Comparison of ENCODE assay signal across 28 cellular contexts in the genomic region with DNA sequence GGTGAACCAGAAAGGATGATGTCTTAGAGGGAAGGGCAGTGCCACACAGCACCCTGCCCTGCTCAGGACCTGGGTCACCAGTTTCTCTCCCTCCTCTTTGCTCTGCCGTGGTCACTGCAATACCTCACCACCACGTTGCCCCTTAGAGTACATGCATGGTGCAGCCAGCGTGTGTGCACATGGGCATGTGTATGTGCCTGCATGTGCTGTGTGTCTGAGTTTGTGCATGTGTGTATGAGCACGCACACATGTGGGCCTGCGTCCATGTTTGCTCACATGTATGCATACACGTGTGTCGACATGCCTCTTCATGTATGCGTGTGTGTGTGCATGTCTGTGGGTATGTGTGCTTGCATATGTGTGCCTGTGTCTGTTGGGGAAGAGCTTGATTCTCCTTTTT. TPM values are rescaled to one million over a fixed set of nuclear protein-coding genes. Genes with fewer than 3 reads are reported as not detected.
A peak's percentile ranks its signal among the peaks of the same experiment; 100 is the strongest.
DNase-seq lines count a peak whose midpoint lies in the region; ATAC-seq, FAIRE-seq and TF ChIP-seq lines count a peak whose summit lies in the region.
"Had no signal": no experiment of that assay in that cellular context is flagged by ENCODE, and none has a peak within 500 bp of the region (broad histone marks: within the 10 kb centered on the region; RNA-seq: fewer than 3 reads in every experiment).

No MANE protein-coding gene starts in this region.

- TF ChIP-seq POLR2A in suprapubic skin (IDR thresholded peaks at IDR 0.05): no peak

- H3K79me1 ChIP-seq in neuronal stem cell (ENCODE audit: low read depth, low read length): peaks cover 5% of the 10 kb centered on the region

- H3K36me3 ChIP-seq in GM23338 (ENCODE audit: insufficient read depth): no peaks in the 10 kb centered on the region
- H3K36me3 ChIP-seq in neuronal stem cell (replicated peaks in 1 of 2; ENCODE audit: control insufficient read depth in 2 of 2, insufficient read depth in 2 of 2, low read length in 2 of 2): no peaks in the 10 kb centered on the region
- H3K36me3 ChIP-seq in smooth muscle cell (ENCODE audit: low read depth): no peaks in the 10 kb centered on the region
- H3K36me3 ChIP-seq in suprapubic skin: no peaks in the 10 kb centered on the region
- H3K36me3 ChIP-seq: esophagus squamous epithelium had no signal

- H4K91ac ChIP-seq in neuronal stem cell (ENCODE audit: low read depth, low read length, poor library complexity): peak overlapping the region; percentile 90

- no peaks in the 10 kb centered on the region for H3K9me3 Mint-ChIP-seq in activated T-cell treated with anti-CD3 and anti-CD28 coated beads, Interleukin-2, amount 50 U/mL, for 24 hours
- no peaks in the 10 kb centered on the region for H3K9me3 Mint-ChIP-seq in activated T-cell treated with anti-CD3 and anti-CD28 coated beads, Interleukin-2, amount 50 U/mL, for 4 hours
- no peaks in the 10 kb centered on the region for H3K9me3 Mint-ChIP-seq in GM23338
- no peaks in the 10 kb centered on the region for H3K9me3 Mint-ChIP-seq in activated naive CD8-positive, alpha-beta T cell treated with anti-CD3 and anti-CD28 coated beads, Interleukin-2, amount 50 U/mL, for 24 hours
- H3K9me3 Mint-ChIP-seq: activated naive CD4-positive, alpha-beta T cell treated with anti-CD3 and anti-CD28 coated beads for 36 hours had no signal

- TF ChIP-seq EP300 in suprapubic skin (IDR thresholded peaks at IDR 0.05): no peak

- H2BK120ac ChIP-seq in neuronal stem cell (ENCODE audit: low read depth, low read length): no peak overlapping the region

- peaks cover 85% of the 10 kb centered on the region for H3K4me1 Mint-ChIP-seq in activated T-cell treated with anti-CD3 and anti-CD28 coated beads, Interleukin-2, amount 50 U/mL, for 24 hours (ENCODE audit: low read depth)
- H3K4me1 Mint-ChIP-seq in activated T-cell treated with anti-CD3 and anti-CD28 coated beads, Interleukin-2, amount 50 U/mL, for 4 hours (ENCODE audit: low read depth): peaks cover 82% of the 10 kb centered on the region
- H3K4me1 Mint-ChIP-seq in GM23338: peaks cover 10% of the 10 kb centered on the region
- H3K4me1 Mint-ChIP-seq in activated naive CD8-positive, alpha-beta T cell treated with anti-CD3 and anti-CD28 coated beads, Interleukin-2, amount 50 U/mL, for 24 hours: peaks cover 92% of the 10 kb centered on the region

- H3K9me3 ChIP-seq in neuronal stem cell (replicated peaks in 1 of 2; ENCODE audit: control insufficient read depth in 2 of 2, insufficient read depth in 1 of 2, low read depth in 1 of 2, low read length in 2 of 2): peaks cover 0 to 3% of the 10 kb centered on the region in 2 donors
- no peaks in the 10 kb centered on the region for H3K9me3 ChIP-seq in smooth muscle cell (replicated peaks; ENCODE audit: low read depth)
- H3K9me3 ChIP-seq in suprapubic skin: no peaks in the 10 kb centered on the region
- H3K9me3 ChIP-seq: Caco-2, esophagus squamous epithelium, psoas muscle had no signal

- peak overlapping the region; percentile 66 for H2BK12ac ChIP-seq in neuronal stem cell (ENCODE audit: low read length)

- H3K27me3 ChIP-seq in GM23338 (ENCODE audit: insufficient read depth) (no peaks in the 10 kb centered on the region), neuronal stem cell (ENCODE audit: control insufficient read depth in 3 of 3, insufficient read depth in 3 of 3, low read depth in 1 of 3, low read length in 3 of 3) (peaks cover 0 to 46% (median 0%) of the 10 kb centered on the region in 3 experiments), smooth muscle cell (ENCODE audit: low read depth) (no peaks in the 10 kb centered on the region), suprapubic skin (no peaks in the 10 kb centered on the region)
- H3K27me3 ChIP-seq: esophagus squamous epithelium had no signal

- H4K20me1 ChIP-seq in GM23338 (replicated peaks; ENCODE audit: insufficient read depth) (no peaks in the 10 kb centered on the region), smooth muscle cell (ENCODE audit: low read depth) (no peaks in the 10 kb centered on the region)

- H3K27ac Mint-ChIP-seq in activated T-cell treated with anti-CD3 and anti-CD28 coated beads, Interleukin-2, amount 50 U/mL, for 24 hours: peak overlapping the region; percentile 81
- peak overlapping the region; percentile 79; the same call in 1 of the 2 replicates for H3K27ac Mint-ChIP-seq in GM23338
- peak overlapping the region; percentile 80 for H3K27ac Mint-ChIP-seq in activated naive CD8-positive, alpha-beta T cell treated with anti-CD3 and anti-CD28 coated beads, Interleukin-2, amount 50 U/mL, for 24 hours
- H3K27ac Mint-ChIP-seq: activated naive CD4-positive, alpha-beta T cell treated with anti-CD3 and anti-CD28 coated beads for 36 hours; B cell had no signal

- H3K27me3 Mint-ChIP-seq in activated T-cell treated with anti-CD3 and anti-CD28 coated beads, Interleukin-2, amount 50 U/mL, for 24 hours: no peaks in the 10 kb centered on the region
- H3K27me3 Mint-ChIP-seq in activated T-cell treated with anti-CD3 and anti-CD28 coated beads, Interleukin-2, amount 50 U/mL, for 4 hours (ENCODE audit: low read depth): no peaks in the 10 kb centered on the region
- H3K27me3 Mint-ChIP-seq in GM23338 (ENCODE audit: insufficient read depth, low read depth, poor library complexity): peaks cover 13% of the 10 kb centered on the region
- no peaks in the 10 kb centered on the region for H3K27me3 Mint-ChIP-seq in activated naive CD8-positive, alpha-beta T cell treated with anti-CD3 and anti-CD28 coated beads, Interleukin-2, amount 50 U/mL, for 24 hours
- H3K27me3 Mint-ChIP-seq: B cell had no signal

- H2AFZ ChIP-seq in GM23338 (no peak overlapping the region), neuronal stem cell (ENCODE audit: low read length) (no peak overlapping the region), smooth muscle cell (ENCODE audit: low read depth) (no peak overlapping the region)

- no peak overlapping the region for H4K8ac ChIP-seq in neuronal stem cell (ENCODE audit: low read depth, low read length)

- no peak for FAIRE-seq in frontal cortex (lab: Jason Lieb, UNC)
- FAIRE-seq: astrocyte, H54 had no signal

- H3K4ac ChIP-seq in neuronal stem cell (ENCODE audit: low read length): peak overlapping the region; percentile 6

- no peak for ATAC-seq in activated T-cell treated with anti-CD3 and anti-CD28 coated beads, Interleukin-2, amount 50 U/mL, for 4 hours
- ATAC-seq in GM23338: no peak
- no peak for ATAC-seq in activated naive CD8-positive, alpha-beta T cell treated with anti-CD3 and anti-CD28 coated beads, Interleukin-2, amount 50 U/mL, for 24 hours
- ATAC-seq: left cardiac atrium, Panc1, psoas muscle had no signal

- H3K4me1 ChIP-seq in GM23338 (ENCODE audit: insufficient read depth) (no peaks in the 10 kb centered on the region), neuronal stem cell (ENCODE audit: control insufficient read depth in 2 of 2, insufficient read depth in 1 of 2, low read depth in 1 of 2, low read length in 2 of 2) (peaks cover 0 to 1% of the 10 kb centered on the region in 2 donors), smooth muscle cell (ENCODE audit: low read depth) (peaks cover 5% of the 10 kb centered on the region), suprapubic skin (peaks cover 23% of the 10 kb centered on the region)
- H3K4me1 ChIP-seq: Caco-2, psoas muscle had no signal

- peak overlapping the region; percentile 92 for H3K23ac ChIP-seq in neuronal stem cell (ENCODE audit: low read depth, low read length, poor library complexity)

- no peak for TF ChIP-seq CTCF in GM23338 (conservative IDR thresholded peaks at IDR 0.05; ENCODE audit: low read depth in 2 of 2)
- no peak for TF ChIP-seq CTCF in smooth muscle cell (IDR thresholded peaks at IDR 0.05; ENCODE audit: borderline replicate concordance, insufficient read depth, poor library complexity, severe bottlenecking)
- TF ChIP-seq CTCF in suprapubic skin (IDR thresholded peaks at IDR 0.05): no peak

- no peak overlapping the region for H3K4me3 Mint-ChIP-seq in activated T-cell treated with anti-CD3 and anti-CD28 coated beads, Interleukin-2, amount 50 U/mL, for 24 hours
- no peak overlapping the region for H3K4me3 Mint-ChIP-seq in activated T-cell treated with anti-CD3 and anti-CD28 coated beads, Interleukin-2, amount 50 U/mL, for 4 hours
- no peak overlapping the region for H3K4me3 Mint-ChIP-seq in GM23338
- no peak overlapping the region for H3K4me3 Mint-ChIP-seq in activated naive CD8-positive, alpha-beta T cell treated with anti-CD3 and anti-CD28 coated beads, Interleukin-2, amount 50 U/mL, for 24 hours
- H3K4me3 Mint-ChIP-seq: activated naive CD4-positive, alpha-beta T cell treated with anti-CD3 and anti-CD28 coated beads for 36 hours; B cell had no signal

- H3K36me3 Mint-ChIP-seq in activated T-cell treated with anti-CD3 and anti-CD28 coated beads, Interleukin-2, amount 50 U/mL, for 24 hours (ENCODE audit: low read depth): no peaks in the 10 kb centered on the region
- H3K36me3 Mint-ChIP-seq in activated T-cell treated with anti-CD3 and anti-CD28 coated beads, Interleukin-2, amount 50 U/mL, for 4 hours (ENCODE audit: insufficient read depth): no peaks in the 10 kb centered on the region
- H3K36me3 Mint-ChIP-seq in GM23338 (ENCODE audit: low read depth): no peaks in the 10 kb centered on the region
- H3K36me3 Mint-ChIP-seq in activated naive CD8-positive, alpha-beta T cell treated with anti-CD3 and anti-CD28 coated beads, Interleukin-2, amount 50 U/mL, for 24 hours (ENCODE audit: low read depth): peaks cover 3% of the 10 kb centered on the region

- H3K79me2 ChIP-seq in GM23338 (replicated peaks; ENCODE audit: insufficient read depth): no peaks in the 10 kb centered on the region
- no peaks in the 10 kb centered on the region for H3K79me2 ChIP-seq in smooth muscle cell (ENCODE audit: low read depth)

- H3K27ac ChIP-seq in GM23338 (ENCODE audit: low read depth): no peak overlapping the region
- no peak overlapping the region for H3K27ac ChIP-seq in neuronal stem cell (replicated peaks; ENCODE audit: low read length)
- no peak overlapping the region for H3K27ac ChIP-seq in smooth muscle cell (ENCODE audit: low read depth)
- no peak overlapping the region for H3K27ac ChIP-seq in suprapubic skin
- H3K27ac ChIP-seq: esophagus squamous epithelium, psoas muscle had no signal

- H2AK5ac ChIP-seq in neuronal stem cell (ENCODE audit: low read depth, low read length): peak overlapping the region; percentile 65

- H2BK15ac ChIP-seq in neuronal stem cell (ENCODE audit: low read length): peak overlapping the region; percentile 50

- H3K18ac ChIP-seq in neuronal stem cell (ENCODE audit: low read length): peak overlapping the region; percentile 39

- H2BK5ac ChIP-seq in neuronal stem cell (ENCODE audit: low read length): peak overlapping the region; percentile 41

- peak overlapping the region; percentile 97 for H3K14ac ChIP-seq in neuronal stem cell (ENCODE audit: low read length)

- H3F3A ChIP-seq in GM23338 (replicated peaks; ENCODE audit: low read depth) (no peaks in the 10 kb centered on the region), smooth muscle cell (ENCODE audit: low read depth) (no peaks in the 10 kb centered on the region)

- DNase-seq in activated T-cell treated with anti-CD3 and anti-CD28 coated beads, Interleukin-2, amount 50 U/mL, for 24 hours: no peak
- DNase-seq in activated T-cell treated with anti-CD3 and anti-CD28 coated beads, Interleukin-2, amount 50 U/mL, for 4 hours: no peak
- DNase-seq in GM23338 (ENCODE audit: low spot score): no peak
- DNase-seq in activated naive CD8-positive, alpha-beta T cell treated with anti-CD3 and anti-CD28 coated beads, Interleukin-2, amount 50 U/mL, for 24 hours: no peak
- DNase-seq in neuronal stem cell (ENCODE audit: low spot score): no peak
- DNase-seq in frontal cortex (ENCODE audit: low spot score in 2 of 2): no peak
- no peak for DNase-seq in smooth muscle cell (lab: John Stamatoyannopoulos, UW; ENCODE audit: unreplicated experiment)
- no peak for DNase-seq in suprapubic skin (ENCODE audit: low spot score in 2 of 2)
- DNase-seq: activated CD4-positive, CD25-positive, alpha-beta regulatory T cell; activated CD8-positive, alpha-beta memory T cell treated with anti-CD3 and anti-CD28 coated beads for 24 hours; activated naive CD4-positive, alpha-beta T cell treated with anti-CD3 and anti-CD28 coated beads for 36 hours; Caco-2; caudate nucleus; esophagus squamous epithelium; foreskin melanocyte; GDM1; KBM-7; left cardiac atrium; MM.1S; NCI-H226; nucleus accumbens; psoas muscle; SHP77; stimulated activated naive CD4-positive, alpha-beta T cell treated with Interleukin-2 at 50 U/mL for 16 hours had no signal

- no peak overlapping the region for H3K4me3 ChIP-seq in GM23338
- peak overlapping the region in 1 of 2 donors; percentile 7 for H3K4me3 ChIP-seq in neuronal stem cell (ENCODE audit: low read length in 2 of 2)
- no peak overlapping the region for H3K4me3 ChIP-seq in smooth muscle cell
- H3K4me3 ChIP-seq in suprapubic skin: no peak overlapping the region
- H3K4me3 ChIP-seq: esophagus squamous epithelium, psoas muscle had no signal

- H3K9ac ChIP-seq in neuronal stem cell (ENCODE audit: low read depth, low read length, poor library complexity): no peak overlapping the region
- no peak overlapping the region for H3K9ac ChIP-seq in smooth muscle cell (ENCODE audit: low read depth)

- H3K4me2 ChIP-seq in GM23338: no peak overlapping the region
- no peak overlapping the region for H3K4me2 ChIP-seq in neuronal stem cell (ENCODE audit: insufficient read depth, low read length, poor library complexity, severe bottlenecking)
- no peak overlapping the region for H3K4me2 ChIP-seq in smooth muscle cell

- WGBS in neuronal stem cell (ENCODE audit: extremely low coverage in 2 of 2, insufficient read length in 2 of 2, insufficient replicate concordance in 1 of 2), 2 donors: no CpG with 5 or more reads among the region's 8 CpGs
- WGBS in smooth muscle cell (ENCODE audit: low lambda C conversion rate): 95% methylated on average over 8 of the region's 8 CpGs
- WGBS in suprapubic skin: 93% methylated on average over 2 of the region's 8 CpGs

- H3K9me2 ChIP-seq in GM23338 (ENCODE audit: insufficient read depth): no peaks in the 10 kb centered on the region

RNA-seq across cellular contexts. Expression of a gene that starts 41.5 kb away (rescaled TPM):
- total RNA-seq in activated T-cell treated with anti-CD3 and anti-CD28 coated beads, Interleukin-2, amount 50 U/mL, for 4 hours: 100 to 1,000 TPM; 248 to 348 (median 344) TPM
- 48.0 and 63.0 TPM in 2 replicates for total RNA-seq in GM23338 (2014; rRNA removed; shearing (Covaris generic))
- polyA plus RNA-seq in GM23338 (2016; fragmentation: Nextera tagmentation; extraction: Ambion mirVana) (17.1 and 19.3 TPM in 2 replicates), smooth muscle cell (0.63 and 3.4 TPM in 2 replicates)
- polyA plus RNA-seq in neuronal stem cell (2013, experiment 1 of 2): 23.2 TPM
- polyA plus RNA-seq in neuronal stem cell (2013, experiment 2 of 2): 24.3 TPM
- total RNA-seq in frontal cortex (7.7 TPM), smooth muscle cell (2.4 and 2.7 TPM in 2 replicates), suprapubic skin (10 to 100 TPM; 37.3 to 50.1 (median 42.6) TPM)
